8 cellular contexts compared by ENCODE assay signal in the genomic region with DNA sequence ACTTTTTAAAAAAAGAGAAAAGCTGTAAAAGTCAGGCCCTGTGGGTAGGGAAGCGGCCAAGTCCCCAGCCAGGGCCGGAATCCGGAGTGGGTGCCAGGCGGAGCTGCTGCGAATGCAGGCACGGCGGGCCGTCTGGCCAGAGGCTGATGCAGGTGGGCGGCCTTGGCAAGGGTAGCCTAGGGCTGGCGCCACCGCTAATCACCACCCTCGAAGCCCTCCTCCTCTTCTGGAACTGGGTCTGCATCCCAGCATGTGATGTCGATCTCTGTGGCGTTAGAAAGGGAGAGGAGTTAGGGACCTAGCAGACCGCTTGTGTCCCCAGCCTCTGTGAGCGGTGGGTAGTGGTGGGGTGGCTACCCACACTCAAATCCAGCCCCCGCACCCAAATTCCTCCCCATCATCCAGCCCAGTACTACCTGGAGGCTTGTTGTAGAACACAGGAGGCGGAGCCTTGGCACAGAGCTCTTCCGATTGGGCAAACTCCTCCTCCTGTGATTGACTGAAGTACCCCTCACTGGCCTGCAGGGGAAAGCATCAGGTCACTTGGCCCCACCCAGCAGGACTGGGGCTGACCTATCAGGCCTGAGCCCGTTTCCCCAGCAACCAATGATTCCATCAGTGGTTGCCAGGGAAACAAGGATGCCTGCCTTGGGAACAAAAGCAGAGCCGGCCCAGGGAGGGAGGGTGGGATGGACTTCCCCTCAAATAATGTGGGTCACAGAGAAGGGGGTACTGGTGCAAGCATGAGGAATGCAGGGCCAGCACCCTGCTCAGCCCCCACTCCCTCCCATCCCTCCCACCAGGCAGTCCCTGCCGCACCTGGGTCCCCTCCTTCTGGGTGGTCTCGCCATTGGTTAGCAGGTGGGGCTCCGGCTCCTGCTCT. TPM values are rescaled to one million over a fixed set of nuclear protein-coding genes. Genes with fewer than 3 reads are reported as not detected.
DNase-seq lines count a peak whose midpoint lies in the region; ATAC-seq and TF ChIP-seq lines count a peak whose summit lies in the region.

No MANE protein-coding gene starts in this region.

- intact Hi-C loops in adrenal gland (cut with DNase I): loop anchor here (5.0 to 10.0 kb wide), 4 partner anchors 45 to 143 kb away; a partner anchor contains a TSS
- intact Hi-C loops in heart left ventricle (cut with DNase I): loop anchor here in 7 of 10 donors (5.0 to 10.0 kb wide), 3 partner anchors 40 to 143 kb away; a partner anchor contains a TSS
- intact Hi-C loops in posterior cingulate gyrus (cut with DNase I): loop anchor here (10.0 kb wide), 1 partner anchor 143 kb away; a partner anchor contains a TSS

- TF ChIP-seq CTCF in OCI-LY1 (IDR thresholded peaks at IDR 0.05; ENCODE audit: low read length): no peak
- TF ChIP-seq CTCF in adrenal gland (IDR thresholded peaks at IDR 0.05): peak; percentile 18 to 79 (median 52)
- peak in 11 of 12 donors; percentile 37 to 65 (median 50) for TF ChIP-seq CTCF in heart left ventricle (IDR thresholded peaks at IDR 0.05)

- no peak overlapping the region for H3K4me2 ChIP-seq in OCI-LY1 (ENCODE audit: low read length)

- TF ChIP-seq POLR2A in adrenal gland (IDR thresholded peaks at IDR 0.05) (no peak), heart left ventricle (IDR thresholded peaks at IDR 0.05) (no peak)

- H3F3A ChIP-seq in OCI-LY1 (ENCODE audit: insufficient read depth, low read length): no peaks in the 10 kb centered on the region

- WGBS in adrenal gland, 4 donors: 75 to 84% (median 78%) methylated on average over 16 to 24 of the region's 24 CpGs
- WGBS in heart left ventricle, 4 donors: 76 to 84% (median 79%) methylated on average over 18 to 24 of the region's 24 CpGs

- H3K9me2 ChIP-seq in OCI-LY1 (ENCODE audit: low read depth, low read length): no peaks in the 10 kb centered on the region

- H3K4me1 ChIP-seq in OCI-LY1 (ENCODE audit: insufficient read depth, low read length, severe bottlenecking): peaks cover 36% of the 10 kb centered on the region
- peaks cover 16 to 29% of the 10 kb centered on the region in 2 donors for H3K4me1 ChIP-seq in adrenal gland (replicated peaks in 1 of 2)
- peaks cover 0 to 59% (median 32%) of the 10 kb centered on the region in 12 donors for H3K4me1 ChIP-seq in heart left ventricle

- ATAC-seq in GM21825 (IDR thresholded peaks at IDR 0.05; ENCODE audit: unreplicated experiment): peak; percentile 30
- ATAC-seq in heart left ventricle: peak; percentile 9 to 49 (median 47)
- ATAC-seq in HG02763 (IDR thresholded peaks at IDR 0.05; ENCODE audit: unreplicated experiment): no peak

- no peaks in the 10 kb centered on the region for H4K20me1 ChIP-seq in OCI-LY1 (ENCODE audit: insufficient read depth, low read length)

- no peak overlapping the region for H2AFZ ChIP-seq in OCI-LY1 (ENCODE audit: low read length)

- H3K9me3 ChIP-seq in OCI-LY1 (ENCODE audit: low read length): no peaks in the 10 kb centered on the region
- H3K9me3 ChIP-seq in adrenal gland (replicated peaks in 1 of 3): no peaks in the 10 kb centered on the region
- no peaks in the 10 kb centered on the region for H3K9me3 ChIP-seq in heart left ventricle

- DNase-seq in GM03348 (ENCODE audit: low spot score): peak; percentile 94
- DNase-seq in KG1 (lab: John Stamatoyannopoulos, UW): peak; percentile 61
- peak; percentile 60 to 95 (median 84) for DNase-seq in adrenal gland
- DNase-seq in heart left ventricle: peak in 4 of 5 donors; percentile 78 to 89 (median 86)
- DNase-seq in posterior cingulate gyrus: peak; percentile 65 to 98 (median 86)

- H3K27me3 ChIP-seq in OCI-LY1 (ENCODE audit: insufficient read depth, low read length) (no peaks in the 10 kb centered on the region), adrenal gland (no peaks in the 10 kb centered on the region), heart left ventricle (peaks cover 0 to 7% (median 0%) of the 10 kb centered on the region in 9 donors)

- H3K79me2 ChIP-seq in OCI-LY1 (ENCODE audit: insufficient read depth, low read length): no peaks in the 10 kb centered on the region

- no peak overlapping the region for H3K4me3 ChIP-seq in OCI-LY1 (ENCODE audit: low read depth, low read length, poor library complexity, severe bottlenecking)
- no peak overlapping the region for H3K4me3 ChIP-seq in adrenal gland
- no peak overlapping the region for H3K4me3 ChIP-seq in heart left ventricle

- H3K36me3 ChIP-seq in OCI-LY1 (ENCODE audit: insufficient read depth, low read length): peaks cover 42% of the 10 kb centered on the region; the same call in 1 of the 2 replicates
- no peaks in the 10 kb centered on the region for H3K36me3 ChIP-seq in adrenal gland (replicated peaks in 1 of 2)
- peaks cover 0 to 25% (median 11%) of the 10 kb centered on the region in 9 donors for H3K36me3 ChIP-seq in heart left ventricle

- no peak overlapping the region for H3K9ac ChIP-seq in OCI-LY1 (ENCODE audit: low read length)

- peak overlapping the region; percentile 96 for H3K27ac ChIP-seq in OCI-LY1 (ENCODE audit: low read depth, low read length, poor library complexity, severe bottlenecking)
- peak overlapping the region in 1 of 5 donors; percentile 10 for H3K27ac ChIP-seq in adrenal gland
- H3K27ac ChIP-seq in heart left ventricle: peak overlapping the region in 4 of 12 donors; percentile 17 to 70 (median 40)

RNA-seq across cellular contexts. Expression of a gene that starts 10.9 kb away (rescaled TPM):
- total RNA-seq in adrenal gland (10 to 100 TPM in 1 of 8 donors, 1 to 10 TPM in 7; 3.8 to 13.5 (median 6.9) TPM), heart left ventricle (1 to 10 TPM in 8 of 9 donors, under 1 TPM in 1; 0.82 to 5.0 (median 1.8) TPM)
- polyA plus RNA-seq in adrenal gland (1 to 10 TPM in 2 of 3 donors, not detected in 1; 5.4 to 9.8 TPM), heart left ventricle (1 to 10 TPM; 1.4 to 1.5 TPM)

RNA-seq across cellular contexts. Expression of a gene that starts 16.0 kb away (rescaled TPM):
- total RNA-seq in adrenal gland: 10 to 100 TPM; 11.5 to 17.5 (median 12.6) TPM
- polyA plus RNA-seq in adrenal gland: 10 to 100 TPM in 2 of 3 donors, 1 to 10 TPM in 1; 5.1 to 47.1 (median 19.1) TPM
- total RNA-seq in heart left ventricle: 10 to 100 TPM; 12.3 to 60.7 (median 23.3) TPM
- 10 to 100 TPM; 13.2 to 28.1 TPM for polyA plus RNA-seq in heart left ventricle

RNA-seq across cellular contexts. Expression of a gene that starts 31.0 kb away (rescaled TPM):
- 10 to 100 TPM; 16.2 to 31.9 (median 24.6) TPM for total RNA-seq in adrenal gland
- polyA plus RNA-seq in adrenal gland: 10 to 100 TPM in 2 of 3 donors, 1 to 10 TPM in 1; 3.5 to 15.3 (median 11.2) TPM
- total RNA-seq in heart left ventricle: 10 to 100 TPM; 12.8 to 33.2 (median 17.3) TPM
- polyA plus RNA-seq in heart left ventricle: 10 to 100 TPM in 1 of 2 donors, 1 to 10 TPM in 1; 6.8 to 29.5 TPM

RNA-seq across cellular contexts. Expression of a gene that starts 39.9 kb away (rescaled TPM):
- 10 to 100 TPM; 19.0 to 63.2 (median 38.9) TPM for total RNA-seq in adrenal gland
- polyA plus RNA-seq in adrenal gland: 100 to 1,000 TPM in 2 of 3 donors, 1 to 10 TPM in 1; 6.5 to 246 (median 131) TPM
- 100 to 1,000 TPM in 1 of 9 donors, 10 to 100 TPM in 8; 36.3 to 124 (median 49.4) TPM for total RNA-seq in heart left ventricle
- polyA plus RNA-seq in heart left ventricle: 10 to 100 TPM; 89.9 to 95.1 TPM

RNA-seq across cellular contexts. Expression of a gene that starts 48.1 kb away (rescaled TPM):
- total RNA-seq in adrenal gland (under 1 TPM in 6 of 8 donors, not detected in 2; 0.11 to 0.69 (median 0.28) TPM), heart left ventricle (under 1 TPM in 1 of 9 donors, not detected in 8; 0.56 TPM)
- polyA plus RNA-seq in adrenal gland (under 1 TPM in 2 of 3 donors, not detected in 1; 0.47 to 0.80 TPM), heart left ventricle (under 1 TPM in 1 of 2 donors, not detected in 1; 0.29 TPM)
